In genomic region chr18:56511996-56512395, GRCh38 we compare ENCODE assay signal across 13 cellular contexts.
A peak's percentile ranks its signal among the peaks of the same experiment; 100 is the strongest.
DNase-seq lines count a peak whose midpoint lies in the region; ATAC-seq and TF ChIP-seq lines count a peak whose summit lies in the region.
"Had no signal": no experiment of that assay in that cellular context is flagged by ENCODE, and none has a peak within 500 bp of the region (broad histone marks: within the 10 kb centered on the region; RNA-seq: fewer than 3 reads in every experiment).

No MANE protein-coding gene starts in this region.

- no peak overlapping the region for H3K9ac ChIP-seq in OCI-LY3 (ENCODE audit: low read length)

- TF ChIP-seq CTCF in GM12865 (IDR thresholded peaks at IDR 0.05; ENCODE audit: insufficient read depth, low read depth, low read length, missing control alignments), result no peak
- TF ChIP-seq CTCF in OCI-LY3 (IDR thresholded peaks at IDR 0.05; ENCODE audit: low read depth, low read length), result no peak
- TF ChIP-seq CTCF in GM10266 (IDR thresholded peaks at IDR 0.05; ENCODE audit: control insufficient read depth, insufficient read depth, low read depth, missing control alignments), result no peak

- H3K79me2 ChIP-seq in OCI-LY3 (ENCODE audit: low read length), result no peaks in the 10 kb centered on the region

- no peaks in the 10 kb centered on the region for H3K36me3 ChIP-seq in OCI-LY3 (replicated peaks; ENCODE audit: low read depth, low read length)
- H3K36me3 ChIP-seq: brain microvascular endothelial cell had no signal

- 0 out of 2 replicates have a peak overlapping the region, but pooled peaks have one; percentile 4 for H2AFZ ChIP-seq in OCI-LY3 (ENCODE audit: low read depth, low read length)

- peak; percentile 43 for DNase-seq in GM12865 (ENCODE audit: low read depth)
- DNase-seq in T1000 (lab: John Stamatoyannopoulos, UW), result no peak
- no peak for DNase-seq in inferior parietal cortex (ENCODE audit: extremely low spot score)
- DNase-seq in HUDEP-2 (lab: John Stamatoyannopoulos, UW; ENCODE audit: unreplicated experiment in 76 of 76), result no peak
- DNase-seq in GM10266 (ENCODE audit: extremely low spot score), result no peak
- DNase-seq: activated naive CD4-positive, alpha-beta T cell treated with anti-CD3 and anti-CD28 coated beads, Interleukin-2, amount 10 ng/mL, durations not matched to agents 7 days and 5 days; brain microvascular endothelial cell; NCI-H1092 treated with DMSO at 0.1 percent for 48 hours; NCI-H226 had no signal

- peak overlapping the region; percentile 56 for H3K4me2 ChIP-seq in OCI-LY3 (ENCODE audit: low read length)

- peak; percentile 68 for ATAC-seq in GM19372 (IDR thresholded peaks at IDR 0.05; ENCODE audit: low read depth, unreplicated experiment)
- peak; percentile 75 for ATAC-seq in HG02938 (IDR thresholded peaks at IDR 0.05; ENCODE audit: unreplicated experiment)
- ATAC-seq: HCT116 had no signal

- H3K4me3 ChIP-seq in GM12865 (ENCODE audit: low read depth, low read length) (no peak overlapping the region), OCI-LY3 (ENCODE audit: low read length) (peak overlapping the region; percentile 12; the same call in 1 of the 2 replicates)

- no peaks in the 10 kb centered on the region for H4K20me1 ChIP-seq in OCI-LY3 (ENCODE audit: insufficient read depth, low read length)

- H3K27me3 ChIP-seq in OCI-LY3 (ENCODE audit: low read depth, low read length), result peaks cover 13% of the 10 kb centered on the region
- H3K27me3 ChIP-seq: brain microvascular endothelial cell had no signal

- peaks cover 23% of the 10 kb centered on the region for H3K4me1 ChIP-seq in OCI-LY3 (ENCODE audit: low read length)

- 0 out of 2 replicates have a peak overlapping the region, but pooled peaks have one; percentile 0 for H3K27ac ChIP-seq in OCI-LY3 (ENCODE audit: low read length)
- H3K27ac ChIP-seq: brain microvascular endothelial cell had no signal

- H3K9me3 ChIP-seq in OCI-LY3 (ENCODE audit: insufficient read depth, low read length), result no peaks in the 10 kb centered on the region
